27 cellular contexts compared by ENCODE assay signal in genomic region chr11:91560434-91560833, GRCh38.
"Had no signal": no experiment of that assay in that cellular context is flagged by ENCODE, and none has a peak within 500 bp of the region (broad histone marks: within the 10 kb centered on the region; RNA-seq: fewer than 3 reads in every experiment).

No MANE protein-coding gene starts in this region.

- H3K36me3 ChIP-seq: neutrophil, pancreas, prostate gland, right lobe of liver, sigmoid colon, stomach, thoracic aorta, thyroid gland, tibial nerve, upper lobe of left lung, vagina had no signal

- H3K9me3 ChIP-seq: neutrophil, pancreas, prostate gland, right lobe of liver, thoracic aorta, thyroid gland, upper lobe of left lung, vagina had no signal

- H3K27me3 ChIP-seq: neutrophil, pancreas, right lobe of liver, sigmoid colon, stomach, thyroid gland, tibial nerve, upper lobe of left lung, vagina had no signal

- H3K27ac Mint-ChIP-seq: natural killer cell treated with Interleukin-12 subunit alpha and Interleukin-12 subunit beta and Interleukin-15 and Interleukin-18, amount 100 ng/mL, for 72 hours; nephron progenitor cell; stimulated activated effector memory CD8-positive, alpha-beta T cell treated with anti-CD3 and anti-CD28 coated beads, Interleukin-12 subunit alpha, Interleukin-12 subunit beta, amount 100 ng/mL, for 72 hours; stimulated activated naive B cell treated with anti-CD40 and anti-IgM and Interleukin-4, amounts not matched to agents 10 μg/mL and 1 μg/mL and 100 μg/mL, for 72 hours; stimulated activated naive CD8-positive, alpha-beta T cell treated with anti-CD3 and anti-CD28 coated beads, Interleukin-15, Interleukin-2, amounts not matched to agents 100 ng/mL and 50 ng/mL, for 24 hours had no signal

- DNase-seq: nephron progenitor cell; nucleus accumbens; pancreas; right cardiac atrium; right lobe of liver; sigmoid colon; small intestine; stimulated activated CD4-positive, alpha-beta T cell treated with anti-CD3 and anti-CD28 coated beads, Interleukin-15, amount 100 ng/mL, for 24 hours; stimulated activated CD4-positive, alpha-beta T cell treated with anti-CD3 and anti-CD28 coated beads, Interleukin-2, amount 100 ng/mL, for 24 hours; stimulated activated CD4-positive, alpha-beta T cell treated with anti-CD3 and anti-CD28 coated beads, Interleukin-2, amount 100 ng/mL, for 48 hours; stimulated activated CD4-positive, alpha-beta T cell treated with anti-CD3 and anti-CD28 coated beads, Interleukin-4, amount 100 ng/mL, for 24 hours; stimulated activated naive B cell treated with anti-CD40 and anti-IgM and Interleukin-4, amounts not matched to agents 10 μg/mL and 1 μg/mL and 100 μg/mL, for 72 hours; stimulated activated naive CD4-positive, alpha-beta T cell treated with Interleukin-2 at 50 U/mL for 16 hours; stomach; thyroid gland; trophoblast cell; upper lobe of left lung had no signal

- H3K9me3 Mint-ChIP-seq: nephron progenitor cell, neural crest cell had no signal

- H3K27ac ChIP-seq: neutrophil, pancreas, prostate gland, right lobe of liver, sigmoid colon, stomach, thoracic aorta, thyroid gland, tibial nerve, upper lobe of left lung, vagina had no signal

- H3K27me3 Mint-ChIP-seq: natural killer cell treated with Interleukin-12 subunit alpha and Interleukin-12 subunit beta and Interleukin-15 and Interleukin-18, amount 100 ng/mL, for 72 hours; stimulated activated naive B cell treated with anti-CD40 and anti-IgM and Interleukin-4, amounts not matched to agents 10 μg/mL and 1 μg/mL and 100 μg/mL, for 72 hours; stimulated activated naive CD8-positive, alpha-beta T cell treated with anti-CD3 and anti-CD28 coated beads, Interleukin-15, Interleukin-2, amounts not matched to agents 100 ng/mL and 50 ng/mL, for 24 hours had no signal

- H3K4me1 ChIP-seq: pancreas, prostate gland, sigmoid colon, stomach, thyroid gland, tibial nerve, upper lobe of left lung, vagina had no signal

- FAIRE-seq: pancreas, small intestine, urothelium cell line had no signal

- ATAC-seq: natural killer cell treated with Interleukin-12 subunit alpha and Interleukin-12 subunit beta and Interleukin-15 and Interleukin-18, amount 100 ng/mL, for 72 hours; pancreas; right cardiac atrium; right lobe of liver; stimulated activated effector memory CD8-positive, alpha-beta T cell treated with anti-CD3 and anti-CD28 coated beads, Interleukin-12 subunit alpha, Interleukin-12 subunit beta, amount 100 ng/mL, for 72 hours; stimulated activated naive B cell treated with anti-CD40 and anti-IgM and Interleukin-4, amounts not matched to agents 10 μg/mL and 1 μg/mL and 100 μg/mL, for 72 hours had no signal

- H3K4me1 Mint-ChIP-seq: nephron progenitor cell; neural crest cell; stimulated activated effector memory CD8-positive, alpha-beta T cell treated with anti-CD3 and anti-CD28 coated beads, Interleukin-12 subunit alpha, Interleukin-12 subunit beta, amount 100 ng/mL, for 72 hours; stimulated activated naive B cell treated with anti-CD40 and anti-IgM and Interleukin-4, amounts not matched to agents 10 μg/mL and 1 μg/mL and 100 μg/mL, for 72 hours had no signal

- H3K4me3 ChIP-seq: pancreas, prostate gland, right lobe of liver, sigmoid colon, stomach, thoracic aorta, thyroid gland, tibial nerve, upper lobe of left lung, vagina had no signal

- H3K4me3 Mint-ChIP-seq: natural killer cell treated with Interleukin-12 subunit alpha and Interleukin-12 subunit beta and Interleukin-15 and Interleukin-18, amount 100 ng/mL, for 72 hours; nephron progenitor cell; neural crest cell; stimulated activated effector memory CD8-positive, alpha-beta T cell treated with anti-CD3 and anti-CD28 coated beads, Interleukin-12 subunit alpha, Interleukin-12 subunit beta, amount 100 ng/mL, for 72 hours; stimulated activated naive B cell treated with anti-CD40 and anti-IgM and Interleukin-4, amounts not matched to agents 10 μg/mL and 1 μg/mL and 100 μg/mL, for 72 hours; stimulated activated naive CD8-positive, alpha-beta T cell treated with anti-CD3 and anti-CD28 coated beads, Interleukin-15, Interleukin-2, amounts not matched to agents 100 ng/mL and 50 ng/mL, for 24 hours had no signal

- H3K36me3 Mint-ChIP-seq: stimulated activated effector memory CD8-positive, alpha-beta T cell treated with anti-CD3 and anti-CD28 coated beads, Interleukin-12 subunit alpha, Interleukin-12 subunit beta, amount 100 ng/mL, for 72 hours; stimulated activated naive B cell treated with anti-CD40 and anti-IgM and Interleukin-4, amounts not matched to agents 10 μg/mL and 1 μg/mL and 100 μg/mL, for 72 hours had no signal
